14 cellular contexts compared by ENCODE assay signal in the genomic region with DNA sequence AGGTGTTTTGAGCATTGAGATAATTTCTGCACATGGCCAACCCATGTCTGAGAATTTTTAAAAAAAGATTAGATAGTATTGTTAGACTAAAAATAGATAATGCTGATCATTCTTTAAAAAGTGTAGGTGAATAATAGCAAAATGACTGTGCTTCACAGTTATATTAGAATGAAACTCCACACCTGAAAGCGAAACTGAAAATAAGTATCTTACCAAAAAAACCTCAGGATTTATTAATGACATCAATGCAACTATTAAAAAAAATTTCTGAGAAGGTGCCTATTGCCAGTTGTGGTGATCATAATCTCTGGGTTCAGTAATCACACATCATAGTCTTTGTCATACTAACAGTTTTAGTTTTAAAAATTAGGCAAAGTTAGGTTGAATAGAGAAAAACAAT. TPM values are rescaled to one million over a fixed set of nuclear protein-coding genes. Genes with fewer than 3 reads are reported as not detected.
DNase-seq lines count a peak whose midpoint lies in the region; ATAC-seq, FAIRE-seq and TF ChIP-seq lines count a peak whose summit lies in the region.
"Had no signal": no experiment of that assay in that cellular context is flagged by ENCODE, and none has a peak within 500 bp of the region (broad histone marks: within the 10 kb centered on the region; RNA-seq: fewer than 3 reads in every experiment).

No MANE protein-coding gene starts in this region.

- no peak for FAIRE-seq in GM19239 (lab: Jason Lieb, UNC)

- H3K36me3 ChIP-seq in GM06990 (ENCODE audit: control insufficient read depth, insufficient read depth, low read length) (no peaks in the 10 kb centered on the region), adrenal gland (replicated peaks in 1 of 2) (no peaks in the 10 kb centered on the region), trophoblast cell (ENCODE audit: control insufficient read depth in 1 of 2, insufficient read depth in 2 of 2, low read length in 2 of 2) (no peaks in the 10 kb centered on the region)
- H3K36me3 ChIP-seq: BE2C had no signal

- TF ChIP-seq CTCF in GM06990 (IDR thresholded peaks at IDR 0.05; ENCODE audit: insufficient read depth, low read length, poor library complexity, severe bottlenecking), result no peak
- TF ChIP-seq CTCF in adrenal gland (IDR thresholded peaks at IDR 0.05), result no peak

- no peak overlapping the region for H2BK120ac ChIP-seq in trophoblast cell (ENCODE audit: insufficient read depth, low read length, poor library complexity)

- no peak overlapping the region for H2AFZ ChIP-seq in trophoblast cell (ENCODE audit: insufficient read depth, low read length, poor library complexity)

- no peak overlapping the region for H2BK5ac ChIP-seq in trophoblast cell (ENCODE audit: low read depth, low read length, poor library complexity)

- no peak overlapping the region for H3K14ac ChIP-seq in trophoblast cell (ENCODE audit: low read length)

- H2BK12ac ChIP-seq in trophoblast cell (ENCODE audit: low read length), result no peak overlapping the region

- H3K27ac ChIP-seq in adrenal gland, result no peak overlapping the region
- H3K27ac ChIP-seq in trophoblast cell (ENCODE audit: low read depth, low read length), result no peak overlapping the region
- H3K27ac ChIP-seq: RWPE1 had no signal

- intact Hi-C loops in adrenal gland (cut with DNase I), result no loop called here

- no peak for TF ChIP-seq POLR2A in adrenal gland (IDR thresholded peaks at IDR 0.05)

- H3K79me1 ChIP-seq in trophoblast cell (ENCODE audit: low read length), result no peaks in the 10 kb centered on the region

- H3K79me2 ChIP-seq in trophoblast cell (ENCODE audit: control insufficient read depth, insufficient read depth, low read length, poor library complexity), result no peaks in the 10 kb centered on the region

- no peak overlapping the region for H3K4ac ChIP-seq in trophoblast cell (ENCODE audit: low read depth, low read length)

- DNase-seq in GM06990 (ENCODE audit: extremely low read depth, insufficient read length) (peak; percentile 69), GM19239 (ENCODE audit: insufficient read length, low spot score) (peak; percentile 5), adrenal gland (no peak), trophoblast cell (no peak), amniotic stem cell (lab: John Stamatoyannopoulos, UW) (no peak)
- no peak for DNase-seq in activated CD4-positive, alpha-beta T cell treated with anti-CD3 and anti-CD28 coated beads, Interleukin-2, amount 50 U/mL, for 1 hour
- DNase-seq: activated B cell treated with CpG ODN at 0.5 μM for 24 hours; activated naive CD8-positive, alpha-beta T cell treated with anti-CD3 and anti-CD28 coated beads, Interleukin-2, amount 10 ng/mL, durations not matched to agents 7 days and 5 days; BE2C; NCI-H187 had no signal

- H2AK5ac ChIP-seq in trophoblast cell (ENCODE audit: low read length), result no peak overlapping the region

- no peak overlapping the region for H3K4me3 ChIP-seq in GM06990 (replicated peaks; ENCODE audit: low read depth, low read length)
- H3K4me3 ChIP-seq in adrenal gland, result no peak overlapping the region
- no peak overlapping the region for H3K4me3 ChIP-seq in trophoblast cell (ENCODE audit: low read depth, low read length)

- H3K27me3 ChIP-seq in GM06990 (replicated peaks; ENCODE audit: control insufficient read depth, insufficient read depth, low read length) (no peaks in the 10 kb centered on the region), adrenal gland (no peaks in the 10 kb centered on the region), trophoblast cell (ENCODE audit: insufficient read depth, low read length) (no peaks in the 10 kb centered on the region)
- H3K27me3 ChIP-seq: BE2C had no signal

- no peak overlapping the region for H4K8ac ChIP-seq in trophoblast cell (ENCODE audit: low read depth, low read length)

- H3K4me2 ChIP-seq in trophoblast cell (ENCODE audit: low read length), result no peak overlapping the region

- no peak overlapping the region for H3K18ac ChIP-seq in trophoblast cell (ENCODE audit: low read length)

- H4K12ac ChIP-seq in trophoblast cell (ENCODE audit: low read depth, low read length), result no peak overlapping the region

- ATAC-seq in HG02642 (IDR thresholded peaks at IDR 0.05; ENCODE audit: poor library complexity, unreplicated experiment), result peak; percentile 82
- ATAC-seq in HG03457 (IDR thresholded peaks at IDR 0.05; ENCODE audit: unreplicated experiment), result peak; percentile 83

- H3K4me1 ChIP-seq in adrenal gland (replicated peaks in 1 of 2) (no peaks in the 10 kb centered on the region), trophoblast cell (ENCODE audit: control insufficient read depth in 1 of 2, insufficient read depth in 2 of 2, low read length in 2 of 2) (no peaks in the 10 kb centered on the region)
- H3K4me1 ChIP-seq: BE2C had no signal

- 69 to 84% (median 76%) methylated on average over 1 of the region's 1 CpG for WGBS in adrenal gland, 4 donors
- no CpG with 5 or more reads among the region's 1 CpG for whole genome bisulfite sequencing in trophoblast cell (ENCODE audit: extremely low coverage, insufficient coverage, insufficient read length)

- no peak overlapping the region for H3K9ac ChIP-seq in trophoblast cell (ENCODE audit: low read length)

- no peak overlapping the region for H4K91ac ChIP-seq in trophoblast cell (ENCODE audit: low read depth, low read length)

- no peak overlapping the region for H3K23ac ChIP-seq in trophoblast cell (ENCODE audit: low read length)

- H3K9me3 ChIP-seq in adrenal gland (replicated peaks in 1 of 3) (no peaks in the 10 kb centered on the region), trophoblast cell (ENCODE audit: insufficient read depth, low read depth, low read length) (no peaks in the 10 kb centered on the region)
- H3K9me3 ChIP-seq: BE2C had no signal

RNA-seq across cellular contexts. Expression of a gene that starts 36.5 kb away (rescaled TPM):
- 10 to 100 TPM; 12.3 to 53.1 (median 18.9) TPM for total RNA-seq in adrenal gland
- 10 to 100 TPM in 2 of 3 donors, 1 to 10 TPM in 1; 4.2 to 17.9 (median 10.1) TPM for polyA plus RNA-seq in adrenal gland
- polyA plus RNA-seq in trophoblast cell (2013), result 3.4 and 3.7 TPM in 2 replicates
- total RNA-seq: activated B cell treated with CpG ODN at 0.5 μM for 24 hours had no signal
- polyA plus RNA-seq: neural cell had no signal

Comparison
In these comparisons a context has a peak if more than half of its experiments do, and no peak if none do; other contexts are left out.
1. DNase-seq: peak in GM06990 (single experiment) and GM19239 (single experiment); none in adrenal gland (0 of 7), trophoblast cell (0 of 2), activated CD4-positive, alpha-beta T cell treated with anti-CD3 and anti-CD28 coated beads, Interleukin-2, amount 50 U/mL, for 1 hour (single experiment) and amniotic stem cell (single experiment).